In genomic region chr2:109243526-109244425, GRCh38 we compare ENCODE assay signal across 13 cellular contexts.
A peak's percentile ranks its signal among the peaks of the same experiment; 100 is the strongest.
DNase-seq lines count a peak whose midpoint lies in the region; ATAC-seq and TF ChIP-seq lines count a peak whose summit lies in the region.
"Had no signal": no experiment of that assay in that cellular context is flagged by ENCODE, and none has a peak within 500 bp of the region (broad histone marks: within the 10 kb centered on the region; RNA-seq: fewer than 3 reads in every experiment).

No MANE protein-coding gene starts in this region.

- TF ChIP-seq POLR2A in sigmoid colon (IDR thresholded peaks at IDR 0.05) = no peak

- H3K27ac Mint-ChIP-seq in WTC11 = no peak overlapping the region
- H3K27ac Mint-ChIP-seq: activated T-helper 17 cell treated with anti-CD3 and anti-CD28 coated beads, Interleukin-2, amount 50 U/mL, for 72 hours had no signal

- no peaks in the 10 kb centered on the region for H3K36me3 Mint-ChIP-seq in WTC11

- H3K27me3 ChIP-seq in right cardiac atrium (ENCODE audit: control insufficient read depth, insufficient read depth) (no peaks in the 10 kb centered on the region), sigmoid colon (no peaks in the 10 kb centered on the region)

- WGBS in right cardiac atrium = 64% methylated on average over 10 of the region's 10 CpGs
- 88 to 89% methylated on average over 10 of the region's 10 CpGs for WGBS in sigmoid colon, 2 donors

- DNase-seq in right cardiac atrium (no peak), Right ventricle myocardium inferior (ENCODE audit: missing footprints) (no peak), epithelial cell of prostate (ENCODE audit: low read depth, low spot score) (no peak), sigmoid colon (no peak), GM19240 (ENCODE audit: insufficient read length, low spot score) (no peak), WTC11 (ENCODE audit: low spot score) (no peak), GDM1 (lab: John Stamatoyannopoulos, UW) (no peak)
- DNase-seq: activated CD4-positive, alpha-beta T cell treated with anti-CD3 and anti-CD28 coated beads for 48 hours; erythroblast; MV-4-11 had no signal

- H3K9me3 Mint-ChIP-seq in WTC11 = 0 out of 2 replicates have a peak, but pooled peaks cover 4% of the 10 kb centered on the region
- H3K9me3 Mint-ChIP-seq: activated T-helper 17 cell treated with anti-CD3 and anti-CD28 coated beads, Interleukin-2, amount 50 U/mL, for 72 hours; central memory CD8-positive, alpha-beta T cell had no signal

- TF ChIP-seq CTCF in sigmoid colon (IDR thresholded peaks at IDR 0.05) (no peak), WTC11 (IDR thresholded peaks at IDR 0.05) (no peak)

- H3K27ac ChIP-seq in right cardiac atrium (ENCODE audit: low read length) (peak overlapping the region; percentile 98), epithelial cell of prostate (peak overlapping the region; percentile 60), sigmoid colon (peak overlapping the region; percentile 72 to 91 (median 86))

- no peak overlapping the region for H3K4me3 Mint-ChIP-seq in WTC11
- H3K4me3 Mint-ChIP-seq: activated T-helper 17 cell treated with anti-CD3 and anti-CD28 coated beads, Interleukin-2, amount 50 U/mL, for 72 hours; central memory CD8-positive, alpha-beta T cell had no signal

- CTCF ChIA-PET in WTC11 (lab: Charles Lee) = no interaction called here

- H3K4me1 Mint-ChIP-seq in WTC11 = peaks cover 13% of the 10 kb centered on the region
- H3K4me1 Mint-ChIP-seq: activated T-helper 17 cell treated with anti-CD3 and anti-CD28 coated beads, Interleukin-2, amount 50 U/mL, for 72 hours had no signal

- H3K4me3 ChIP-seq in right cardiac atrium (ENCODE audit: low read length) = no peak overlapping the region
- no peak overlapping the region for H3K4me3 ChIP-seq in sigmoid colon

- POLR2A ChIA-PET in WTC11 (lab: Charles Lee) = no interaction called here

- H3K4me1 ChIP-seq in right cardiac atrium (ENCODE audit: control insufficient read depth, insufficient read depth, low read length) = peaks cover 51% of the 10 kb centered on the region
- H3K4me1 ChIP-seq in sigmoid colon = peaks cover 0 to 71% (median 61%) of the 10 kb centered on the region in 4 donors

- no peak for TF ChIP-seq EP300 in sigmoid colon (IDR thresholded peaks at IDR 0.05)

- no peaks in the 10 kb centered on the region; the same call in 1 of the 2 replicates for H3K27me3 Mint-ChIP-seq in WTC11 (ENCODE audit: low read depth)

- intact Hi-C loops in right cardiac atrium (cut with DNase I) = loop anchor here in 1 of 4 donors (10.0 kb wide), 1 partner anchor 81 kb away; no protein-coding TSS in a partner anchor
- intact Hi-C loops in Right ventricle myocardium inferior (cut with DNase I) = loop anchor here (5.0 kb wide), 3 partner anchors 34 to 111 kb away; no protein-coding TSS in a partner anchor
- intact Hi-C loops in sigmoid colon (cut with DNase I) = loop anchor here (2.0 to 5.0 kb wide), 4 partner anchors 73 to 369 kb away; partner anchors contain the start of genes SEPTIN10, SH3RF3 and SOWAHC

- no peaks in the 10 kb centered on the region for H3K36me3 ChIP-seq in sigmoid colon

- no peaks in the 10 kb centered on the region for H3K9me3 ChIP-seq in right cardiac atrium (ENCODE audit: control insufficient read depth, low read length)
- no peaks in the 10 kb centered on the region for H3K9me3 ChIP-seq in sigmoid colon

- ATAC-seq in right cardiac atrium (no peak), Right ventricle myocardium inferior (no peak), WTC11 (no peak), GM19452 (IDR thresholded peaks at IDR 0.05; ENCODE audit: unreplicated experiment) (no peak)
- ATAC-seq: activated T-helper 17 cell treated with anti-CD3 and anti-CD28 coated beads, Interleukin-2, amount 50 U/mL, for 72 hours had no signal

TF ChIP-seq in WTC11, 78 proteins besides CTCF, POLR2A, EP300 and RAD21:
- TF ChIP-seq TCF7 (CRISPR knock-in tag; IDR thresholded peaks at IDR 0.05; ENCODE audit: low read depth) = no peak
- TF ChIP-seq ZBTB43 (CRISPR knock-in tag; IDR thresholded peaks at IDR 0.05) = no peak
- no peak for TF ChIP-seq ELF4 (CRISPR knock-in tag; IDR thresholded peaks at IDR 0.05; ENCODE audit: low read depth)
- TF ChIP-seq CREM (CRISPR knock-in tag; IDR thresholded peaks at IDR 0.05) = no peak
- TF ChIP-seq ZNF281 (CRISPR knock-in tag; IDR thresholded peaks at IDR 0.05) = no peak
- TF ChIP-seq NR1H2 (CRISPR knock-in tag; IDR thresholded peaks at IDR 0.05) = no peak
- TF ChIP-seq IRF1 (CRISPR knock-in tag; IDR thresholded peaks at IDR 0.05) = no peak
- TF ChIP-seq ZNF219 (CRISPR knock-in tag; IDR thresholded peaks at IDR 0.05; ENCODE audit: borderline replicate concordance) = no peak
- TF ChIP-seq ATF2 (CRISPR knock-in tag; IDR thresholded peaks at IDR 0.05; ENCODE audit: borderline replicate concordance, low read depth) = no peak
- no peak for TF ChIP-seq EMX1 (CRISPR knock-in tag; IDR thresholded peaks at IDR 0.05)
- TF ChIP-seq ERG (CRISPR knock-in tag; IDR thresholded peaks at IDR 0.05) = no peak
- TF ChIP-seq OVOL2 (CRISPR knock-in tag; IDR thresholded peaks at IDR 0.05; ENCODE audit: borderline replicate concordance) = no peak
